Comparison of ENCODE assay signal across 8 cellular contexts in genomic region chr5:149439899-149440655, GRCh38.
DNase-seq lines count a peak whose midpoint lies in the region; ATAC-seq and TF ChIP-seq lines count a peak whose summit lies in the region.

No MANE protein-coding gene starts in this region.

- H3K36me3 ChIP-seq in PC-3 (ENCODE audit: low read depth, low read length) (no peaks in the 10 kb centered on the region), sigmoid colon (no peaks in the 10 kb centered on the region)
- H3K36me3 ChIP-seq in CD8-positive, alpha-beta memory T cell (ENCODE audit: insufficient read depth, low read length): no peaks in the 10 kb centered on the region

- peak overlapping the region; percentile 63 for H3K9ac ChIP-seq in PC-3 (ENCODE audit: low read length)

- H3K27me3 Mint-ChIP-seq in activated CD4-positive, alpha-beta T cell treated with anti-CD3 and anti-CD28 coated beads for 36 hours: no peaks in the 10 kb centered on the region
- H3K27me3 Mint-ChIP-seq in endothelial cell (ENCODE audit: unreplicated experiment): peaks cover 3% of the 10 kb centered on the region
- peaks cover 3 to 10% of the 10 kb centered on the region in 2 donors for H3K27me3 Mint-ChIP-seq in CD8-positive, alpha-beta memory T cell

- H3K4me3 ChIP-seq in PC-3 (ENCODE audit: low read length): no peak overlapping the region
- H3K4me3 ChIP-seq in sigmoid colon: no peak overlapping the region
- no peak overlapping the region for H3K4me3 ChIP-seq in CD8-positive, alpha-beta memory T cell (ENCODE audit: low read length)

- POLR2A ChIA-PET in activated CD4-positive, alpha-beta T cell treated with anti-CD3 and anti-CD28 coated beads for 36 hours (lab: Charles Lee): no interaction called here
- POLR2A ChIA-PET in PC-3 (lab: Charles Lee; ENCODE audit: unreplicated experiment): interaction anchor here (0.6 to 1.5 kb wide), 8 partner anchors 42 to 110 kb away, joined by 3 to 8 read pairs (median 4); partner anchors contain the start of gene PCYOX1L
- POLR2A ChIA-PET in CD8-positive, alpha-beta memory T cell (lab: Charles Lee): no interaction called here

- TF ChIP-seq POLR2A in sigmoid colon (IDR thresholded peaks at IDR 0.05): no peak

- peak overlapping the region; percentile 89 for H3K27ac ChIP-seq in PC-3 (ENCODE audit: low read length)
- peak overlapping the region in 3 of 4 donors; percentile 35 to 98 (median 36) for H3K27ac ChIP-seq in sigmoid colon
- no peak overlapping the region for H3K27ac ChIP-seq in CD8-positive, alpha-beta memory T cell (ENCODE audit: low read depth, low read length)

- H3K27me3 ChIP-seq in PC-3 (ENCODE audit: low read length) (no peaks in the 10 kb centered on the region), sigmoid colon (no peaks in the 10 kb centered on the region)
- no peaks in the 10 kb centered on the region for H3K27me3 ChIP-seq in CD8-positive, alpha-beta memory T cell (ENCODE audit: insufficient read depth, low read length, poor library complexity, severe bottlenecking)

- TF ChIP-seq EP300 in sigmoid colon (IDR thresholded peaks at IDR 0.05): no peak

- no peak overlapping the region for H2AFZ ChIP-seq in PC-3 (ENCODE audit: low read length)

- H3K4me1 Mint-ChIP-seq in activated CD4-positive, alpha-beta T cell treated with anti-CD3 and anti-CD28 coated beads for 36 hours: peaks cover 22% of the 10 kb centered on the region
- H3K4me1 Mint-ChIP-seq in endothelial cell (ENCODE audit: unreplicated experiment): peaks cover 16% of the 10 kb centered on the region
- H3K4me1 Mint-ChIP-seq in CD8-positive, alpha-beta memory T cell: peaks cover 2 to 6% (median 3%) of the 10 kb centered on the region in 3 donors

- H3F3A ChIP-seq in PC-3 (ENCODE audit: low read length, unreplicated experiment): peaks cover 5% of the 10 kb centered on the region

- no peaks in the 10 kb centered on the region for H3K9me3 Mint-ChIP-seq in activated CD4-positive, alpha-beta T cell treated with anti-CD3 and anti-CD28 coated beads for 36 hours (ENCODE audit: low read depth)
- H3K9me3 Mint-ChIP-seq in endothelial cell (ENCODE audit: unreplicated experiment): no peaks in the 10 kb centered on the region
- peaks cover 0 to 1% (median 0%) of the 10 kb centered on the region in 5 donors for H3K9me3 Mint-ChIP-seq in CD8-positive, alpha-beta memory T cell

- H4K20me1 ChIP-seq in PC-3 (ENCODE audit: low read length): no peaks in the 10 kb centered on the region

- DNase-seq in activated CD4-positive, alpha-beta T cell treated with anti-CD3 and anti-CD28 coated beads for 36 hours: peak; percentile 45
- no peak for DNase-seq in activated CD4-positive, alpha-beta T cell treated with anti-CD3 and anti-CD28 coated beads for 1 hour
- DNase-seq in PC-3 (peak; percentile 100), endothelial cell (ENCODE audit: low spot score) (peak; percentile 29), sigmoid colon (no peak)
- no peak for DNase-seq in CD8-positive, alpha-beta memory T cell

- no peaks in the 10 kb centered on the region for H3K9me3 ChIP-seq in PC-3 (ENCODE audit: low read length)
- no peaks in the 10 kb centered on the region for H3K9me3 ChIP-seq in sigmoid colon
- H3K9me3 ChIP-seq in CD8-positive, alpha-beta memory T cell (ENCODE audit: low read length): no peaks in the 10 kb centered on the region

- H3K4me1 ChIP-seq in PC-3 (ENCODE audit: insufficient read depth, low read length) (peaks cover 38% of the 10 kb centered on the region), sigmoid colon (peaks cover 2 to 60% (median 55%) of the 10 kb centered on the region in 4 donors)
- H3K4me1 ChIP-seq in CD8-positive, alpha-beta memory T cell (ENCODE audit: insufficient read depth, low read length): no peaks in the 10 kb centered on the region

- no peaks in the 10 kb centered on the region for H3K9me2 ChIP-seq in PC-3 (replicated peaks; ENCODE audit: low read length)

- no peaks in the 10 kb centered on the region for H3K36me3 Mint-ChIP-seq in activated CD4-positive, alpha-beta T cell treated with anti-CD3 and anti-CD28 coated beads for 36 hours (ENCODE audit: low read depth)
- H3K36me3 Mint-ChIP-seq in endothelial cell (ENCODE audit: low read depth, unreplicated experiment): peaks cover 5% of the 10 kb centered on the region
- no peaks in the 10 kb centered on the region for H3K36me3 Mint-ChIP-seq in CD8-positive, alpha-beta memory T cell

- no peaks in the 10 kb centered on the region for H3K79me2 ChIP-seq in PC-3 (ENCODE audit: low read length)

- intact Hi-C loops in activated CD4-positive, alpha-beta T cell treated with anti-CD3 and anti-CD28 coated beads for 36 hours (cut with DNase I, micrococcal nuclease): no loop called here
- intact Hi-C loops in PC-3 (cut with micrococcal nuclease) (loop anchor here (1.0 to 2.0 kb wide), 3 partner anchors 46 to 123 kb away; partner anchors contain the start of gene CSNK1A1), sigmoid colon (cut with DNase I) (no loop called here)

- CTCF ChIA-PET in activated CD4-positive, alpha-beta T cell treated with anti-CD3 and anti-CD28 coated beads for 36 hours (lab: Charles Lee): interaction anchor here (0.6 to 3.3 kb wide), 15 partner anchors 8 to 179 kb away, joined by 3 to 16 read pairs (median 4); no protein-coding TSS in a partner anchor
- CTCF ChIA-PET in PC-3 (lab: Charles Lee): interaction anchor here (0.5 to 3.0 kb wide), 22 partner anchors 23 to 1045 kb away, joined by 3 to 19 read pairs (median 4); no protein-coding TSS in a partner anchor
- CTCF ChIA-PET in CD8-positive, alpha-beta memory T cell (lab: Charles Lee): interaction anchor here (0.7 to 4.7 kb wide), 4 partner anchors 8 to 125 kb away, joined by 3 to 25 read pairs (median 4); no protein-coding TSS in a partner anchor

- BruUV-seq in PC-3 (replicated peaks; lab: Mats Ljungman, UMichigan): no TSS peak

- 43 to 53% methylated on average over 10 of the region's 10 CpGs for WGBS in sigmoid colon, 2 donors

- H3K27ac Mint-ChIP-seq in activated CD4-positive, alpha-beta T cell treated with anti-CD3 and anti-CD28 coated beads for 36 hours: peak overlapping the region; percentile 40
- no peak overlapping the region for H3K27ac Mint-ChIP-seq in endothelial cell (ENCODE audit: unreplicated experiment)
- peak overlapping the region in 1 of 8 donors; percentile 9 for H3K27ac Mint-ChIP-seq in CD8-positive, alpha-beta memory T cell

- peak; percentile 80 for TF ChIP-seq CTCF in PC-3 (conservative IDR thresholded peaks at IDR 0.05; ENCODE audit: low read depth, low read length)
- TF ChIP-seq CTCF in endothelial cell (IDR thresholded peaks at IDR 0.05; ENCODE audit: unreplicated experiment): peak; percentile 49
- TF ChIP-seq CTCF in sigmoid colon (IDR thresholded peaks at IDR 0.05): peak in 2 of 4 experiments; percentile 11 to 74

- peak overlapping the region; percentile 58 for H3K4me2 ChIP-seq in PC-3 (ENCODE audit: low read length)

- no peak overlapping the region for H3K4me3 Mint-ChIP-seq in activated CD4-positive, alpha-beta T cell treated with anti-CD3 and anti-CD28 coated beads for 36 hours
- H3K4me3 Mint-ChIP-seq in endothelial cell (ENCODE audit: unreplicated experiment): no peak overlapping the region
- H3K4me3 Mint-ChIP-seq in CD8-positive, alpha-beta memory T cell: no peak overlapping the region

- peak; percentile 56 for ATAC-seq in activated CD4-positive, alpha-beta T cell treated with anti-CD3 and anti-CD28 coated beads for 36 hours
- ATAC-seq in PC-3: peak; percentile 80
- ATAC-seq in GM18517 (IDR thresholded peaks at IDR 0.05; ENCODE audit: unreplicated experiment): no peak
- no peak for ATAC-seq in HG03175 (IDR thresholded peaks at IDR 0.05; ENCODE audit: unreplicated experiment)

Comparison
In these comparisons a context has a peak if more than half of its experiments do, and no peak if none do; other contexts are left out.
1. DNase-seq: peak in activated CD4-positive, alpha-beta T cell treated with anti-CD3 and anti-CD28 coated beads for 36 hours (single experiment), PC-3 (single experiment) and endothelial cell (single experiment); none in activated CD4-positive, alpha-beta T cell treated with anti-CD3 and anti-CD28 coated beads for 1 hour (single experiment), sigmoid colon (single experiment) and CD8-positive, alpha-beta memory T cell (0 of 5).
2. ATAC-seq: peak in activated CD4-positive, alpha-beta T cell treated with anti-CD3 and anti-CD28 coated beads for 36 hours (single experiment) and PC-3 (single experiment); none in GM18517 (single experiment) and HG03175 (single experiment).